ENCODE assay signal across 1 cellular context in genomic region chr19:50325310-50326100, GRCh38.
TF ChIP-seq lines count a peak whose summit lies in the region.

No MANE protein-coding gene starts in this region.

TF ChIP-seq in HepG2, 621 proteins besides CTCF, POLR2A, EP300 and RAD21 (continued from another document):
- TF ChIP-seq, protein P1, sequence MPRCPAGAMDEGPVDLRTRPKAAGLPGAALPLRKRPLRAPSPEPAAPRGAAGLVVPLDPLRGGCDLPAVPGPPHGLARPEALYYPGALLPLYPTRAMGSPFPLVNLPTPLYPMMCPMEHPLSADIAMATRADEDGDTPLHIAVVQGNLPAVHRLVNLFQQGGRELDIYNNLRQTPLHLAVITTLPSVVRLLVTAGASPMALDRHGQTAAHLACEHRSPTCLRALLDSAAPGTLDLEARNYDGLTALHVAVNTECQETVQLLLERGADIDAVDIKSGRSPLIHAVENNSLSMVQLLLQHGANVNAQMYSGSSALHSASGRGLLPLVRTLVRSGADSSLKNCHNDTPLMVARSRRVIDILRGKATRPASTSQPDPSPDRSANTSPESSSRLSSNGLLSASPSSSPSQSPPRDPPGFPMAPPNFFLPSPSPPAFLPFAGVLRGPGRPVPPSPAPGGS (CRISPR knock-in tag; IDR thresholded peaks at IDR 0.05) = peak; percentile 82
- TF ChIP-seq NFRKB (IDR thresholded peaks at IDR 0.05) (no peak), CCDC6 (CRISPR knock-in tag; IDR thresholded peaks at IDR 0.05) (peak; percentile 97), ZBTB37 (CRISPR knock-in tag; IDR thresholded peaks at IDR 0.05) (no peak), STAT5B (CRISPR knock-in tag; IDR thresholded peaks at IDR 0.05) (no peak), ZFP82 (CRISPR knock-in tag; IDR thresholded peaks at IDR 0.05; ENCODE audit: borderline replicate concordance) (peak; percentile 85; the same call in 1 of the 2 replicates), ZNF296 (CRISPR knock-in tag; conservative IDR thresholded peaks at IDR 0.05) (peak; percentile 77), KAT8 (CRISPR knock-in tag; IDR thresholded peaks at IDR 0.05) (peak; percentile 34; the same call in 1 of the 2 replicates), ZNF644 (CRISPR knock-in tag; IDR thresholded peaks at IDR 0.05; ENCODE audit: low read depth) (peak; percentile 67), ZBTB20 (CRISPR knock-in tag; IDR thresholded peaks at IDR 0.05; ENCODE audit: borderline replicate concordance, low read depth) (no peak), SYNCRIP (IDR thresholded peaks at IDR 0.05; ENCODE audit: insufficient read depth, low read depth, low read length) (no peak), MED8 (CRISPR knock-in tag; IDR thresholded peaks at IDR 0.05; ENCODE audit: insufficient replicate concordance) (no peak), CHD2 (IDR thresholded peaks at IDR 0.05; ENCODE audit: low read depth, low read length) (no peak), ZFP62 (CRISPR knock-in tag; IDR thresholded peaks at IDR 0.05) (no peak), ZGPAT (CRISPR knock-in tag; IDR thresholded peaks at IDR 0.05) (peak; percentile 66; the same call in 1 of the 2 replicates), CBX2 (IDR thresholded peaks at IDR 0.05; ENCODE audit: low read depth, low read length) (no peak), CBX2 (CRISPR knock-in tag; IDR thresholded peaks at IDR 0.05; ENCODE audit: low read depth) (no peak), RNF219 (CRISPR knock-in tag; IDR thresholded peaks at IDR 0.05) (no peak), BRD4 (CRISPR knock-in tag; IDR thresholded peaks at IDR 0.05) (no peak), ZNF552 (CRISPR knock-in tag; IDR thresholded peaks at IDR 0.05; ENCODE audit: borderline replicate concordance) (no peak), NFKB2 (CRISPR knock-in tag; IDR thresholded peaks at IDR 0.05; ENCODE audit: borderline replicate concordance) (peak; percentile 81; the same call in 1 of the 2 replicates), DZIP1 (CRISPR knock-in tag; IDR thresholded peaks at IDR 0.05) (no peak), ZBTB44 (CRISPR knock-in tag; IDR thresholded peaks at IDR 0.05) (peak; percentile 88), ZNF768 (CRISPR knock-in tag; IDR thresholded peaks at IDR 0.05) (peak; percentile 69), SNAI1 (CRISPR knock-in tag; IDR thresholded peaks at IDR 0.05; ENCODE audit: borderline replicate concordance) (no peak), E2F1 (CRISPR knock-in tag; IDR thresholded peaks at IDR 0.05) (no peak), POLR2G (IDR thresholded peaks at IDR 0.05; ENCODE audit: low read depth, low read length) (no peak), NR3C1 (CRISPR knock-in tag; IDR thresholded peaks at IDR 0.05) (no peak)
- TF ChIP-seq, protein P2, sequence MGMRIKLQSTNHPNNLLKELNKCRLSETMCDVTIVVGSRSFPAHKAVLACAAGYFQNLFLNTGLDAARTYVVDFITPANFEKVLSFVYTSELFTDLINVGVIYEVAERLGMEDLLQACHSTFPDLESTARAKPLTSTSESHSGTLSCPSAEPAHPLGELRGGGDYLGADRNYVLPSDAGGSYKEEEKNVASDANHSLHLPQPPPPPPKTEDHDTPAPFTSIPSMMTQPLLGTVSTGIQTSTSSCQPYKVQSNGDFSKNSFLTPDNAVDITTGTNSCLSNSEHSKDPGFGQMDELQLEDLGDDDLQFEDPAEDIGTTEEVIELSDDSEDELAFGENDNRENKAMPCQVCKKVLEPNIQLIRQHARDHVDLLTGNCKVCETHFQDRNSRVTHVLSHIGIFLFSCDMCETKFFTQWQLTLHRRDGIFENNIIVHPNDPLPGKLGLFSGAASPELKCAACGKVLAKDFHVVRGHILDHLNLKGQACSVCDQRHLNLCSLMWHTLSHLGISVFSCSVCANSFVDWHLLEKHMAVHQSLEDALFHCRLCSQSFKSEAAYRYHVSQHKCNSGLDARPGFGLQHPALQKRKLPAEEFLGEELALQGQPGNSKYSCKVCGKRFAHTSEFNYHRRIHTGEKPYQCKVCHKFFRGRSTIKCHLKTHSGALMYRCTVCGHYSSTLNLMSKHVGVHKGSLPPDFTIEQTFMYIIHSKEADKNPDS (CRISPR knock-in tag; IDR thresholded peaks at IDR 0.05) = peak; percentile 77; the same call in 1 of the 2 replicates
- TF ChIP-seq, protein P3, sequence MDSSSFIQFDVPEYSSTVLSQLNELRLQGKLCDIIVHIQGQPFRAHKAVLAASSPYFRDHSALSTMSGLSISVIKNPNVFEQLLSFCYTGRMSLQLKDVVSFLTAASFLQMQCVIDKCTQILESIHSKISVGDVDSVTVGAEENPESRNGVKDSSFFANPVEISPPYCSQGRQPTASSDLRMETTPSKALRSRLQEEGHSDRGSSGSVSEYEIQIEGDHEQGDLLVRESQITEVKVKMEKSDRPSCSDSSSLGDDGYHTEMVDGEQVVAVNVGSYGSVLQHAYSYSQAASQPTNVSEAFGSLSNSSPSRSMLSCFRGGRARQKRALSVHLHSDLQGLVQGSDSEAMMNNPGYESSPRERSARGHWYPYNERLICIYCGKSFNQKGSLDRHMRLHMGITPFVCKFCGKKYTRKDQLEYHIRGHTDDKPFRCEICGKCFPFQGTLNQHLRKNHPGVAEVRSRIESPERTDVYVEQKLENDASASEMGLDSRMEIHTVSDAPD (CRISPR knock-in tag; IDR thresholded peaks at IDR 0.05) = 0 out of 2 replicates have a peak, but pooled peaks have one; percentile 39
- TF ChIP-seq, protein P4, sequence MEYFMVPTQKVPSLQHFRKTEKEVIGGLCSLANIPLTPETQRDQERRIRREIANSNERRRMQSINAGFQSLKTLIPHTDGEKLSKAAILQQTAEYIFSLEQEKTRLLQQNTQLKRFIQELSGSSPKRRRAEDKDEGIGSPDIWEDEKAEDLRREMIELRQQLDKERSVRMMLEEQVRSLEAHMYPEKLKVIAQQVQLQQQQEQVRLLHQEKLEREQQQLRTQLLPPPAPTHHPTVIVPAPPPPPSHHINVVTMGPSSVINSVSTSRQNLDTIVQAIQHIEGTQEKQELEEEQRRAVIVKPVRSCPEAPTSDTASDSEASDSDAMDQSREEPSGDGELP (IDR thresholded peaks at IDR 0.05; ENCODE audit: borderline replicate concordance, low read depth) = no peak
- TF ChIP-seq, protein P5, sequence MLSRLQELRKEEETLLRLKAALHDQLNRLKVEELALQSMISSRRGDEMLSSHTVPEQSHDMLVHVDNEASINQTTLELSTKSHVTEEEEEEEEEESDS (CRISPR knock-in tag; IDR thresholded peaks at IDR 0.05; ENCODE audit: borderline replicate concordance) = peak; percentile 72; the same call in 1 of the 2 replicates
- TF ChIP-seq, protein P6, sequence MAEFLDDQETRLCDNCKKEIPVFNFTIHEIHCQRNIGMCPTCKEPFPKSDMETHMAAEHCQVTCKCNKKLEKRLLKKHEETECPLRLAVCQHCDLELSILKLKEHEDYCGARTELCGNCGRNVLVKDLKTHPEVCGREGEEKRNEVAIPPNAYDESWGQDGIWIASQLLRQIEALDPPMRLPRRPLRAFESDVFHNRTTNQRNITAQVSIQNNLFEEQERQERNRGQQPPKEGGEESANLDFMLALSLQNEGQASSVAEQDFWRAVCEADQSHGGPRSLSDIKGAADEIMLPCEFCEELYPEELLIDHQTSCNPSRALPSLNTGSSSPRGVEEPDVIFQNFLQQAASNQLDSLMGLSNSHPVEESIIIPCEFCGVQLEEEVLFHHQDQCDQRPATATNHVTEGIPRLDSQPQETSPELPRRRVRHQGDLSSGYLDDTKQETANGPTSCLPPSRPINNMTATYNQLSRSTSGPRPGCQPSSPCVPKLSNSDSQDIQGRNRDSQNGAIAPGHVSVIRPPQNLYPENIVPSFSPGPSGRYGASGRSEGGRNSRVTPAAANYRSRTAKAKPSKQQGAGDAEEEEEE (CRISPR knock-in tag; IDR thresholded peaks at IDR 0.05; ENCODE audit: borderline replicate concordance) = no peak
- TF ChIP-seq, protein P7, sequence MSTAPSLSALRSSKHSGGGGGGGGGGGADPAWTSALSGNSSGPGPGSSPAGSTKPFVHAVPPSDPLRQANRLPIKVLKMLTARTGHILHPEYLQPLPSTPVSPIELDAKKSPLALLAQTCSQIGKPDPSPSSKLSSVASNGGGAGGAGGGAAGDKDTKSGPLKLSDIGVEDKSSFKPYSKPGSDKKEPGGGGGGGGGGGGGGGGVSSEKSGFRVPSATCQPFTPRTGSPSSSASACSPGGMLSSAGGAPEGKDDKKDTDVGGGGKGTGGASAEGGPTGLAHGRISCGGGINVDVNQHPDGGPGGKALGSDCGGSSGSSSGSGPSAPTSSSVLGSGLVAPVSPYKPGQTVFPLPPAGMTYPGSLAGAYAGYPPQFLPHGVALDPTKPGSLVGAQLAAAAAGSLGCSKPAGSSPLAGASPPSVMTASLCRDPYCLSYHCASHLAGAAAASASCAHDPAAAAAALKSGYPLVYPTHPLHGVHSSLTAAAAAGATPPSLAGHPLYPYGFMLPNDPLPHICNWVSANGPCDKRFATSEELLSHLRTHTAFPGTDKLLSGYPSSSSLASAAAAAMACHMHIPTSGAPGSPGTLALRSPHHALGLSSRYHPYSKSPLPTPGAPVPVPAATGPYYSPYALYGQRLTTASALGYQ (CRISPR knock-in tag; IDR thresholded peaks at IDR 0.05) = 0 out of 2 replicates have a peak, but pooled peaks have one; percentile 38
